18 cellular contexts compared by ENCODE assay signal in genomic region chr12:54980341-54980740, GRCh38. TPM values are rescaled to one million over a fixed set of nuclear protein-coding genes. Genes with fewer than 3 reads are reported as not detected.
DNase-seq lines count a peak whose midpoint lies in the region; ATAC-seq and TF ChIP-seq lines count a peak whose summit lies in the region.
"Had no signal": no experiment of that assay in that cellular context is flagged by ENCODE, and none has a peak within 500 bp of the region (broad histone marks: within the 10 kb centered on the region; RNA-seq: fewer than 3 reads in every experiment).

No MANE protein-coding gene starts in this region.

- no peak overlapping the region for H3K27ac ChIP-seq in trophoblast cell (ENCODE audit: low read depth, low read length)
- no peak overlapping the region for H3K27ac ChIP-seq in caudate nucleus (ENCODE audit: low read depth, low read length)
- H3K27ac ChIP-seq: VCaP had no signal

- no peak overlapping the region for H4K8ac ChIP-seq in trophoblast cell (ENCODE audit: low read depth, low read length)

- no peak overlapping the region for H2BK12ac ChIP-seq in trophoblast cell (ENCODE audit: low read length)

- peak overlapping the region; percentile 86 for H3K4me3 Mint-ChIP-seq in activated CD4-positive, alpha-beta T cell treated with anti-CD3 and anti-CD28 coated beads, Interleukin-2, amount 10 ng/mL, durations not matched to agents 24 days and 14 days
- H3K4me3 Mint-ChIP-seq in natural killer cell treated with Interleukin-12 subunit alpha and Interleukin-12 subunit beta and Interleukin-15 and Interleukin-18, amount 100 ng/mL, for 72 hours: peak overlapping the region; percentile 70

- no peak overlapping the region for H3K23ac ChIP-seq in trophoblast cell (ENCODE audit: low read length)

- H3K9ac ChIP-seq in trophoblast cell (ENCODE audit: low read length): no peak overlapping the region

- no peak overlapping the region for H2BK120ac ChIP-seq in trophoblast cell (ENCODE audit: insufficient read depth, low read length, poor library complexity)

- no peaks in the 10 kb centered on the region for H3K9me3 ChIP-seq in BE2C
- no peaks in the 10 kb centered on the region for H3K9me3 ChIP-seq in trophoblast cell (ENCODE audit: insufficient read depth, low read depth, low read length)

- no peaks in the 10 kb centered on the region for H3K79me1 ChIP-seq in trophoblast cell (ENCODE audit: low read length)

- H2AK5ac ChIP-seq in trophoblast cell (ENCODE audit: low read length): no peak overlapping the region

- no peaks in the 10 kb centered on the region for H3K4me1 ChIP-seq in BE2C
- peaks cover 0 to 2% of the 10 kb centered on the region in 2 experiments for H3K4me1 ChIP-seq in trophoblast cell (ENCODE audit: control insufficient read depth in 1 of 2, insufficient read depth in 2 of 2, low read length in 2 of 2)

- no peak overlapping the region for H4K91ac ChIP-seq in trophoblast cell (ENCODE audit: low read depth, low read length)

- H2AFZ ChIP-seq in trophoblast cell (ENCODE audit: insufficient read depth, low read length, poor library complexity): no peak overlapping the region

- peaks cover 81% of the 10 kb centered on the region for H3K36me3 Mint-ChIP-seq in activated CD4-positive, alpha-beta T cell treated with anti-CD3 and anti-CD28 coated beads, Interleukin-2, amount 10 ng/mL, durations not matched to agents 24 days and 14 days (ENCODE audit: low read depth)
- H3K36me3 Mint-ChIP-seq in natural killer cell treated with Interleukin-12 subunit alpha and Interleukin-12 subunit beta and Interleukin-15 and Interleukin-18, amount 100 ng/mL, for 72 hours: peaks cover 49% of the 10 kb centered on the region

- no peaks in the 10 kb centered on the region for H3K79me2 ChIP-seq in trophoblast cell (ENCODE audit: control insufficient read depth, insufficient read depth, low read length, poor library complexity)

- H3K14ac ChIP-seq in trophoblast cell (ENCODE audit: low read length): no peak overlapping the region

- DNase-seq in HUDEP-2 (lab: John Stamatoyannopoulos, UW; ENCODE audit: unreplicated experiment in 76 of 76) (peak in 53 of 76 experiments; percentile 4 to 66 (median 39)), BE2C (no peak), trophoblast cell (no peak), caudate nucleus (lab: John Stamatoyannopoulos, UW) (no peak), NCI-H510A (lab: John Stamatoyannopoulos, UW) (no peak)
- DNase-seq in activated CD4-positive, alpha-beta T cell treated with anti-CD3 and anti-CD28 coated beads, Interleukin-2, amount 10 ng/mL, durations not matched to agents 24 days and 14 days: peak; percentile 81
- peak; percentile 52 for DNase-seq in activated naive CD4-positive, alpha-beta T cell treated with Interleukin-2 at 50 U/mL for 16 hours
- DNase-seq in natural killer cell treated with Interleukin-12 subunit alpha and Interleukin-12 subunit beta and Interleukin-15 and Interleukin-18, amount 100 ng/mL, for 72 hours (ENCODE audit: low spot score): no peak
- DNase-seq: amniotic stem cell, EL, mesenchymal stem cell, NCI-H1930, NCI-H774 had no signal

- ATAC-seq in natural killer cell treated with Interleukin-12 subunit alpha and Interleukin-12 subunit beta and Interleukin-15 and Interleukin-18, amount 100 ng/mL, for 72 hours: no peak

- peaks cover 75% of the 10 kb centered on the region for H3K4me1 Mint-ChIP-seq in activated CD4-positive, alpha-beta T cell treated with anti-CD3 and anti-CD28 coated beads, Interleukin-2, amount 10 ng/mL, durations not matched to agents 24 days and 14 days
- H3K4me1 Mint-ChIP-seq in natural killer cell treated with Interleukin-12 subunit alpha and Interleukin-12 subunit beta and Interleukin-15 and Interleukin-18, amount 100 ng/mL, for 72 hours (ENCODE audit: low read depth in 2 of 2): peaks cover 86 to 96% of the 10 kb centered on the region in 2 donors

- H3K27me3 ChIP-seq in BE2C (peaks cover 28% of the 10 kb centered on the region), trophoblast cell (ENCODE audit: insufficient read depth, low read length) (no peaks in the 10 kb centered on the region)

- no peak for TF ChIP-seq CTCF in BE2C (IDR thresholded peaks at IDR 0.05; ENCODE audit: low read depth, low read length)

- H3K18ac ChIP-seq in trophoblast cell (ENCODE audit: low read length): no peak overlapping the region

- H3K4me2 ChIP-seq in trophoblast cell (ENCODE audit: low read length): no peak overlapping the region

- no peaks in the 10 kb centered on the region for H3K36me3 ChIP-seq in BE2C
- H3K36me3 ChIP-seq in trophoblast cell (ENCODE audit: control insufficient read depth in 1 of 2, insufficient read depth in 2 of 2, low read length in 2 of 2): no peaks in the 10 kb centered on the region

- no peak overlapping the region for H3K4ac ChIP-seq in trophoblast cell (ENCODE audit: low read depth, low read length)

- no peak overlapping the region for H2BK5ac ChIP-seq in trophoblast cell (ENCODE audit: low read depth, low read length, poor library complexity)

- no peaks in the 10 kb centered on the region for H3K9me3 Mint-ChIP-seq in activated CD4-positive, alpha-beta T cell treated with anti-CD3 and anti-CD28 coated beads, Interleukin-2, amount 10 ng/mL, durations not matched to agents 24 days and 14 days
- no peaks in the 10 kb centered on the region for H3K9me3 Mint-ChIP-seq in natural killer cell treated with Interleukin-12 subunit alpha and Interleukin-12 subunit beta and Interleukin-15 and Interleukin-18, amount 100 ng/mL, for 72 hours

- H3K4me3 ChIP-seq in BE2C (ENCODE audit: low read depth, low read length) (no peak overlapping the region), trophoblast cell (ENCODE audit: low read depth, low read length) (no peak overlapping the region)

- no peak overlapping the region for H4K12ac ChIP-seq in trophoblast cell (ENCODE audit: low read depth, low read length)

- WGBS in trophoblast cell (ENCODE audit: extremely low coverage, insufficient coverage, insufficient read length): no CpG with 5 or more reads among the region's 5 CpGs

- intact Hi-C loops in activated CD4-positive, alpha-beta T cell treated with anti-CD3 and anti-CD28 coated beads, Interleukin-2, amount 10 ng/mL, durations not matched to agents 24 days and 14 days (cut with micrococcal nuclease): loop anchor here (10.0 kb wide), 4 partner anchors 566 to 944 kb away; partner anchors contain the start of genes CBX5, HNRNPA1, ITGA5 and PYM1

- no peaks in the 10 kb centered on the region for H3K27me3 Mint-ChIP-seq in activated CD4-positive, alpha-beta T cell treated with anti-CD3 and anti-CD28 coated beads, Interleukin-2, amount 10 ng/mL, durations not matched to agents 24 days and 14 days
- H3K27me3 Mint-ChIP-seq in natural killer cell treated with Interleukin-12 subunit alpha and Interleukin-12 subunit beta and Interleukin-15 and Interleukin-18, amount 100 ng/mL, for 72 hours: no peaks in the 10 kb centered on the region

- H3K27ac Mint-ChIP-seq in activated CD4-positive, alpha-beta T cell treated with anti-CD3 and anti-CD28 coated beads, Interleukin-2, amount 10 ng/mL, durations not matched to agents 24 days and 14 days: peak overlapping the region; percentile 90
- peak overlapping the region; percentile 54 to 89 for H3K27ac Mint-ChIP-seq in natural killer cell treated with Interleukin-12 subunit alpha and Interleukin-12 subunit beta and Interleukin-15 and Interleukin-18, amount 100 ng/mL, for 72 hours

RNA-seq across cellular contexts. Expression of gene TESPA1, which starts 4.2 kb away (rescaled TPM):
- 164 and 168 TPM in 2 replicates for total RNA-seq in activated CD4-positive, alpha-beta T cell treated with anti-CD3 and anti-CD28 coated beads, Interleukin-2, amount 10 ng/mL, durations not matched to agents 24 days and 14 days
- 10 to 100 TPM; 45.9 to 67.2 TPM for total RNA-seq in natural killer cell treated with Interleukin-12 subunit alpha and Interleukin-12 subunit beta and Interleukin-15 and Interleukin-18, amount 100 ng/mL, for 72 hours
- not detected for polyA plus RNA-seq in BE2C (2012; ENCODE audit: insufficient read depth, insufficient read length, low read depth)
- polyA plus RNA-seq in trophoblast cell (2013): not detected in 2 replicates
- total RNA-seq: dermis microvascular lymphatic vessel endothelial cell, LHCN-M2 had no signal
- polyA plus RNA-seq: BJ had no signal

RNA-seq across cellular contexts. Expression of gene NEUROD4, which starts 39.4 kb away (rescaled TPM):
- total RNA-seq in activated CD4-positive, alpha-beta T cell treated with anti-CD3 and anti-CD28 coated beads, Interleukin-2, amount 10 ng/mL, durations not matched to agents 24 days and 14 days: not detected in 2 replicates
- total RNA-seq in natural killer cell treated with Interleukin-12 subunit alpha and Interleukin-12 subunit beta and Interleukin-15 and Interleukin-18, amount 100 ng/mL, for 72 hours: not detected
- not detected for polyA plus RNA-seq in BE2C (2012; ENCODE audit: insufficient read depth, insufficient read length, low read depth)
- not detected in 2 replicates for polyA plus RNA-seq in trophoblast cell (2013)
- total RNA-seq: dermis microvascular lymphatic vessel endothelial cell, LHCN-M2, posterior vena cava had no signal
- polyA plus RNA-seq: BJ had no signal

Comparison
In these comparisons a context has a peak if more than half of its experiments do, and no peak if none do; other contexts are left out.
1. DNase-seq: peak in HUDEP-2 (53 of 76), activated CD4-positive, alpha-beta T cell treated with anti-CD3 and anti-CD28 coated beads, Interleukin-2, amount 10 ng/mL, durations not matched to agents 24 days and 14 days (single experiment) and activated naive CD4-positive, alpha-beta T cell treated with Interleukin-2 at 50 U/mL for 16 hours (single experiment); none in natural killer cell treated with Interleukin-12 subunit alpha and Interleukin-12 subunit beta and Interleukin-15 and Interleukin-18, amount 100 ng/mL, for 72 hours (single experiment), BE2C (single experiment), trophoblast cell (0 of 2), caudate nucleus (0 of 61) and NCI-H510A (single experiment).